In the genomic region with DNA sequence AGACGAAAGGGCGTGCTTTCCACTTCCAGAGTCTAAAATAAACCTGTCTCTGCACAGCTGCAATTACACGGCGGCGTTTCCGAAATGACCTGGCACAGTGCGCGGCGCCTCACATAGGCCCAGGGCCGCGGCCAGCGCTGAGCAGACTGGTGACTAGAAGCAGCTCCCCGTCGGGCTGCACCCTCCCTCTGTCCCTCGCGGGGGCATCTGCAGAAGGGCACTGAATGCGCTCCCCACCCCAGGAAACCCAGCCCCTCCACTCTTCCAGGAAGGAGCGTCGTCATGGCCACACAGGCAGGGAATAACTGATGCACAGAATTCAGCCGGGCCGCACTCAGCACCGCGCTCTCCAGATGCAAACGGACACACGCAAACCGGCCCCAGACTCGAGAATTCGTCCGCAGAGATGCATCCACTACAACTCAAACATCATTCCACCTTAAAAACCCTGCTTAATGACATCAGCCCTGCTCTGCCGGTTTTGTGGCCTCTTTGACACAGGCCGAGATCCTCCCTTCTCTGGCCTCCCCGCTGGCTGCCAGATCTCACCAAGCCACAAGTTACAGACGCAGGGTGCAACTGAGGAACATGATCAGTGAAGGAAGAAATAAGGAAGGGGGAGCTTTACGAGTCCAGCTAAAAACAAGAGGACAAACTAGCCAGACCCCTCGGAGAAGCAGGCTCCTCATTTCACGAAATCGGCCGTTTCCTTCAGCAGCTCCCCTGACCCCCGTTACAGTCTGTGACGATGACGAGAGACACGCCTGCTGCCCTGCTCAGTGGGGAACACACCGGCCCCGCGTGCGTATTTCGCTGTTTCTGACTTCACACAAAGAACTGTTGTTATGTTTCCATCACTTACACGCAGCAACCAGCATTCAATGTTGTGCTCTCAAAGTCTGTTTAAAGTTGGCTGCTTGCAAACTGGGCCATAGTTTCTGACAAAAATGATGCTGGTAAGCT, we compare ENCODE assay signal across 13 cellular contexts. TPM values are rescaled to one million over a fixed set of nuclear protein-coding genes. Genes with fewer than 3 reads are reported as not detected.
A peak's percentile ranks its signal among the peaks of the same experiment; 100 is the strongest.
DNase-seq lines count a peak whose midpoint lies in the region; ATAC-seq and TF ChIP-seq lines count a peak whose summit lies in the region.
"Had no signal": no experiment of that assay in that cellular context is flagged by ENCODE, and none has a peak within 500 bp of the region (broad histone marks: within the 10 kb centered on the region; RNA-seq: fewer than 3 reads in every experiment).

No MANE protein-coding gene starts in this region.

- POLR2A ChIA-PET in WTC11 (lab: Charles Lee) = no interaction called here

- H3K36me3 Mint-ChIP-seq in activated naive CD4-positive, alpha-beta T cell treated with anti-CD3 and anti-CD28 coated beads, Interleukin-2, amount 50 U/mL, for 72 hours = peaks cover 6 to 36% of the 10 kb centered on the region in 2 donors
- no peaks in the 10 kb centered on the region; the same call in 1 of the 2 replicates for H3K36me3 Mint-ChIP-seq in WTC11
- H3K36me3 Mint-ChIP-seq in progenitor cell of endocrine pancreas (ENCODE audit: insufficient read depth) = peaks cover 6% of the 10 kb centered on the region

- H3K27me3 Mint-ChIP-seq in WTC11 (ENCODE audit: low read depth) (no peaks in the 10 kb centered on the region), progenitor cell of endocrine pancreas (no peaks in the 10 kb centered on the region)

- TF ChIP-seq CTCF in WTC11 (IDR thresholded peaks at IDR 0.05) = no peak
- no peak for TF ChIP-seq CTCF in progenitor cell of endocrine pancreas (IDR thresholded peaks at IDR 0.05; ENCODE audit: unreplicated experiment)

- no peaks in the 10 kb centered on the region for H3K9me3 Mint-ChIP-seq in activated naive CD4-positive, alpha-beta T cell treated with anti-CD3 and anti-CD28 coated beads, Interleukin-2, amount 50 U/mL, for 72 hours
- H3K9me3 Mint-ChIP-seq in WTC11 = no peaks in the 10 kb centered on the region
- H3K9me3 Mint-ChIP-seq in progenitor cell of endocrine pancreas (ENCODE audit: low read depth) = no peaks in the 10 kb centered on the region

- no peak overlapping the region for H3K4me3 Mint-ChIP-seq in WTC11
- no peak overlapping the region for H3K4me3 Mint-ChIP-seq in progenitor cell of endocrine pancreas (ENCODE audit: low read depth)

- ATAC-seq in activated naive CD4-positive, alpha-beta T cell treated with anti-CD3 and anti-CD28 coated beads, Interleukin-2, amount 50 U/mL, for 72 hours = no peak
- ATAC-seq in WTC11 (no peak), HG03565 (IDR thresholded peaks at IDR 0.05; ENCODE audit: unreplicated experiment) (no peak), GM21576 (IDR thresholded peaks at IDR 0.05; ENCODE audit: unreplicated experiment) (no peak)
- ATAC-seq: K562 had no signal

- CTCF ChIA-PET in WTC11 (lab: Charles Lee) = no interaction called here

- peak overlapping the region; percentile 30 to 76 for H3K27ac Mint-ChIP-seq in activated naive CD4-positive, alpha-beta T cell treated with anti-CD3 and anti-CD28 coated beads, Interleukin-2, amount 50 U/mL, for 72 hours
- peak overlapping the region; percentile 83; the same call in 1 of the 2 replicates for H3K27ac Mint-ChIP-seq in WTC11
- no peak overlapping the region for H3K27ac Mint-ChIP-seq in progenitor cell of endocrine pancreas

- H3K4me1 Mint-ChIP-seq in WTC11 = peaks cover 74% of the 10 kb centered on the region
- H3K4me1 Mint-ChIP-seq in progenitor cell of endocrine pancreas (ENCODE audit: low read depth) = peaks cover 33% of the 10 kb centered on the region

- DNase-seq in activated naive CD4-positive, alpha-beta T cell treated with anti-CD3 and anti-CD28 coated beads, Interleukin-2, amount 50 U/mL, for 72 hours (ENCODE audit: low spot score in 2 of 2) = no peak
- no peak for DNase-seq in activated naive CD4-positive, alpha-beta T cell treated with Interleukin-2 at 50 U/mL for 16 hours
- no peak for DNase-seq in WTC11 (ENCODE audit: low spot score)
- DNase-seq in mesenteric fat pad (ENCODE audit: low spot score) = peak; percentile 87
- DNase-seq in progenitor cell of endocrine pancreas (ENCODE audit: low spot score, unreplicated experiment) = no peak
- DNase-seq: activated CD4-positive, alpha-beta T cell treated with anti-CD3 and anti-CD28 coated beads for 4 hours; activated effector memory CD4-positive, alpha-beta T cell treated with anti-CD3 and anti-CD28 coated beads, Interleukin-2, amount 50 U/mL, for 16 hours; DMS153; NCI-H1092 treated with DMSO at 0.1 percent for 48 hours; Right ventricle myocardium superior had no signal

TF ChIP-seq in WTC11, 78 proteins besides CTCF, POLR2A, EP300 and RAD21 (continues in another document):
- TF ChIP-seq ZNF317 (CRISPR knock-in tag; IDR thresholded peaks at IDR 0.05; ENCODE audit: borderline replicate concordance, low read depth) = no peak
- TF ChIP-seq ZNF281 (CRISPR knock-in tag; IDR thresholded peaks at IDR 0.05) = no peak
- no peak for TF ChIP-seq NR2C2 (CRISPR knock-in tag; IDR thresholded peaks at IDR 0.05)
- TF ChIP-seq, protein P1, sequence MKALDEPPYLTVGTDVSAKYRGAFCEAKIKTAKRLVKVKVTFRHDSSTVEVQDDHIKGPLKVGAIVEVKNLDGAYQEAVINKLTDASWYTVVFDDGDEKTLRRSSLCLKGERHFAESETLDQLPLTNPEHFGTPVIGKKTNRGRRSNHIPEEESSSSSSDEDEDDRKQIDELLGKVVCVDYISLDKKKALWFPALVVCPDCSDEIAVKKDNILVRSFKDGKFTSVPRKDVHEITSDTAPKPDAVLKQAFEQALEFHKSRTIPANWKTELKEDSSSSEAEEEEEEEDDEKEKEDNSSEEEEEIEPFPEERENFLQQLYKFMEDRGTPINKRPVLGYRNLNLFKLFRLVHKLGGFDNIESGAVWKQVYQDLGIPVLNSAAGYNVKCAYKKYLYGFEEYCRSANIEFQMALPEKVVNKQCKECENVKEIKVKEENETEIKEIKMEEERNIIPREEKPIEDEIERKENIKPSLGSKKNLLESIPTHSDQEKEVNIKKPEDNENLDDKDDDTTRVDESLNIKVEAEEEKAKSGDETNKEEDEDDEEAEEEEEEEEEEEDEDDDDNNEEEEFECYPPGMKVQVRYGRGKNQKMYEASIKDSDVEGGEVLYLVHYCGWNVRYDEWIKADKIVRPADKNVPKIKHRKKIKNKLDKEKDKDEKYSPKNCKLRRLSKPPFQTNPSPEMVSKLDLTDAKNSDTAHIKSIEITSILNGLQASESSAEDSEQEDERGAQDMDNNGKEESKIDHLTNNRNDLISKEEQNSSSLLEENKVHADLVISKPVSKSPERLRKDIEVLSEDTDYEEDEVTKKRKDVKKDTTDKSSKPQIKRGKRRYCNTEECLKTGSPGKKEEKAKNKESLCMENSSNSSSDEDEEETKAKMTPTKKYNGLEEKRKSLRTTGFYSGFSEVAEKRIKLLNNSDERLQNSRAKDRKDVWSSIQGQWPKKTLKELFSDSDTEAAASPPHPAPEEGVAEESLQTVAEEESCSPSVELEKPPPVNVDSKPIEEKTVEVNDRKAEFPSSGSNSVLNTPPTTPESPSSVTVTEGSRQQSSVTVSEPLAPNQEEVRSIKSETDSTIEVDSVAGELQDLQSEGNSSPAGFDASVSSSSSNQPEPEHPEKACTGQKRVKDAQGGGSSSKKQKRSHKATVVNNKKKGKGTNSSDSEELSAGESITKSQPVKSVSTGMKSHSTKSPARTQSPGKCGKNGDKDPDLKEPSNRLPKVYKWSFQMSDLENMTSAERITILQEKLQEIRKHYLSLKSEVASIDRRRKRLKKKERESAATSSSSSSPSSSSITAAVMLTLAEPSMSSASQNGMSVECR (CRISPR knock-in tag; IDR thresholded peaks at IDR 0.05; ENCODE audit: borderline replicate concordance) = no peak
- TF ChIP-seq, protein P2, sequence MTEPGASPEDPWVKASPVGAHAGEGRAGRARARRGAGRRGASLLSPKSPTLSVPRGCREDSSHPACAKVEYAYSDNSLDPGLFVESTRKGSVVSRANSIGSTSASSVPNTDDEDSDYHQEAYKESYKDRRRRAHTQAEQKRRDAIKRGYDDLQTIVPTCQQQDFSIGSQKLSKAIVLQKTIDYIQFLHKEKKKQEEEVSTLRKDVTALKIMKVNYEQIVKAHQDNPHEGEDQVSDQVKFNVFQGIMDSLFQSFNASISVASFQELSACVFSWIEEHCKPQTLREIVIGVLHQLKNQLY (CRISPR knock-in tag; IDR thresholded peaks at IDR 0.05) = no peak
- no peak for TF ChIP-seq NR3C1 (CRISPR knock-in tag; conservative IDR thresholded peaks at IDR 0.05; ENCODE audit: low read depth)
- TF ChIP-seq ESRRA (CRISPR knock-in tag; IDR thresholded peaks at IDR 0.05; ENCODE audit: borderline replicate concordance) = no peak
- TF ChIP-seq ZNF263 (CRISPR knock-in tag; IDR thresholded peaks at IDR 0.05; ENCODE audit: low read depth) = no peak

RNA-seq across cellular contexts. Expression of gene MBP, which starts 40.2 kb away (rescaled TPM):
- total RNA-seq in activated naive CD4-positive, alpha-beta T cell treated with anti-CD3 and anti-CD28 coated beads, Interleukin-2, amount 50 U/mL, for 72 hours = 10 to 100 TPM; 52.2 to 60.0 TPM
- total RNA-seq in WTC11 (2021) (19.6 to 20.2 TPM (median 19.6 TPM) in 3 replicates), mesenteric fat pad (45.2 TPM), progenitor cell of endocrine pancreas (38.4 and 39.0 TPM in 2 replicates)
